8 cellular contexts compared by ENCODE assay signal in the genomic region with DNA sequence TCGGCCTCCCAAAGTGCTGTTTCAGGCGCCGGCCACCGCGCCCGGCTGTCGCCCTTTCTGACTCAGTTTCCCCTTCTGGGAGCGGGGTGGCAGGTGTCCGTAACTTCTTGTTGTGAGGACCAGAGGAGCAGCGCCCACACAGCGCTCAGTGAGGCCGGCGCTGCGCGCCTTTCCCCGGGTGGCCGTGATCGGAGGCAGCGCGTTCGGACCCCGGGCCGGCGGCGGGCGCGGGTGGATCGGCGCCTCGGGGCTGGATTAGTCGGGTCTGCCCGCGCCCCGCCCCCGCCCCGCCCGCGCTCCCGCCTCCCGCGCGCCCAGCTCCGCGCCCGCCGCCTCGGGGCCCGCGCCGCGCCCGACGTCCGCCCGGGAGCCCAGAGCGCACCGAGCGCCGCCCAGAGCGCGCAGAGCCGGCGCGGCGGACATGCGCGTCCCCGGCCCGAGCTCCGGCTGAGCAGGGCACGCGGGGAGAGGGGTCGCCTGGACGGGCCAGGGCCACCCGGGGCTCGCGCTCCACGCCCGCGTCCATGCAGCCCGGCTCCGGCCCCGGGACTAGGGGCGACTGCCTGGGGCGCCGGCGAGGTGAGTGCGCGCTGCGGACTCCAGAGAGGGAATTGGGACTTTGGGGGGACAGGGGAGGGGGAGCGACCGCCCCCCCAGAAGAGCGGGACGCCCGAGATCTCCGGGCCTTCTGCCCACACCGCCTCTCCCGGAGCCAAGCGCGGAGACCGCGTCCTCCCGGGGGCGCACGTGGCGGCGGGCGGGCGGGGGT. TPM values are rescaled to one million over a fixed set of nuclear protein-coding genes. Genes with fewer than 3 reads are reported as not detected.
DNase-seq lines count a peak whose midpoint lies in the region; ATAC-seq and TF ChIP-seq lines count a peak whose summit lies in the region.

No MANE protein-coding gene starts in this region.

- POLR2A ChIA-PET in activated CD4-positive, alpha-beta memory T cell treated with anti-CD3 and anti-CD28 coated beads for 36 hours (lab: Charles Lee) = no interaction called here

- H3K27me3 Mint-ChIP-seq in activated CD4-positive, alpha-beta memory T cell treated with anti-CD3 and anti-CD28 coated beads for 36 hours = peaks cover 4% of the 10 kb centered on the region

- no peak for TF ChIP-seq CTCF in testis (IDR thresholded peaks at IDR 0.05)

- no peak overlapping the region for H3K27ac ChIP-seq in testis

- H3K9me3 ChIP-seq in testis = no peaks in the 10 kb centered on the region

- peaks cover 14% of the 10 kb centered on the region for H3K4me1 ChIP-seq in testis

- ATAC-seq in GM18868 (IDR thresholded peaks at IDR 0.05; ENCODE audit: unreplicated experiment) (peak; percentile 49), esophagus mucosa (peak; percentile 72), GM19455 (IDR thresholded peaks at IDR 0.05; ENCODE audit: unreplicated experiment) (no peak)

- no peaks in the 10 kb centered on the region for H3K27me3 ChIP-seq in testis

- peaks cover 15% of the 10 kb centered on the region for H3K4me1 Mint-ChIP-seq in activated CD4-positive, alpha-beta memory T cell treated with anti-CD3 and anti-CD28 coated beads for 36 hours (ENCODE audit: low read depth)

- CTCF ChIA-PET in activated CD4-positive, alpha-beta memory T cell treated with anti-CD3 and anti-CD28 coated beads for 36 hours (lab: Charles Lee) = interaction anchor here (1.0 kb wide), 1 partner anchor 40 kb away, joined by 3 read pairs; no protein-coding TSS in a partner anchor

- H3K36me3 ChIP-seq in testis (ENCODE audit: low read depth, missing control alignments) = no peaks in the 10 kb centered on the region

- H3K36me3 Mint-ChIP-seq in activated CD4-positive, alpha-beta memory T cell treated with anti-CD3 and anti-CD28 coated beads for 36 hours = peaks cover 2% of the 10 kb centered on the region

- intact Hi-C loops in activated CD4-positive, alpha-beta memory T cell treated with anti-CD3 and anti-CD28 coated beads for 36 hours (cut with micrococcal nuclease) = loop anchor here (2.0 kb wide), 1 partner anchor 69 kb away; a partner anchor contains a TSS
- intact Hi-C loops in testis (cut with DNase I; ENCODE audit: low total_unique reads) = no loop called here

- no peak overlapping the region for H3K27ac Mint-ChIP-seq in activated CD4-positive, alpha-beta memory T cell treated with anti-CD3 and anti-CD28 coated beads for 36 hours

- H3K4me3 Mint-ChIP-seq in activated CD4-positive, alpha-beta memory T cell treated with anti-CD3 and anti-CD28 coated beads for 36 hours = peak overlapping the region; percentile 64

- H3K9me3 Mint-ChIP-seq in activated CD4-positive, alpha-beta memory T cell treated with anti-CD3 and anti-CD28 coated beads for 36 hours = no peaks in the 10 kb centered on the region

- WGBS in testis, 2 donors = 0 to 1% methylated on average over 3 to 78 of the region's 109 CpGs

- DNase-seq in AG20443 (ENCODE audit: low spot score) (peak; percentile 96), NCI-H2196 (lab: John Stamatoyannopoulos, UW; ENCODE audit: unreplicated experiment) (peak; percentile 79), myocyte (ENCODE audit: low read depth) (peak; percentile 41), testis (peak; percentile 48)
- peak; percentile 61 for DNase-seq in activated CD4-positive, alpha-beta memory T cell treated with anti-CD3 and anti-CD28 coated beads for 36 hours

- no peak for TF ChIP-seq POLR2A in testis (IDR thresholded peaks at IDR 0.05)

- H3K4me3 ChIP-seq in testis = peak overlapping the region; percentile 53 to 62

RNA-seq across cellular contexts. Expression of a gene that starts 50.5 kb away (rescaled TPM):
- total RNA-seq in activated CD4-positive, alpha-beta memory T cell treated with anti-CD3 and anti-CD28 coated beads for 36 hours = not detected
- 0.32 TPM for total RNA-seq in esophagus mucosa
- total RNA-seq in myocyte = not detected in 2 replicates
- not detected for polyA plus RNA-seq in myocyte (2012)
- total RNA-seq in testis = under 1 TPM in 1 of 2 donors, not detected in 1; 0.81 TPM
- 1.6 TPM for polyA plus RNA-seq in testis (ENCODE audit: insufficient read depth, low read depth, low replicate concordance)

RNA-seq across cellular contexts. Expression of a gene that starts 58.7 kb away (rescaled TPM):
- not detected for total RNA-seq in activated CD4-positive, alpha-beta memory T cell treated with anti-CD3 and anti-CD28 coated beads for 36 hours
- total RNA-seq in esophagus mucosa (not detected), myocyte (not detected in 2 replicates), testis (1 to 10 TPM; 2.2 to 2.7 TPM)
- not detected for polyA plus RNA-seq in myocyte (2012)
- 3.0 TPM for polyA plus RNA-seq in testis (ENCODE audit: insufficient read depth, low read depth, low replicate concordance)

Comparison
In these comparisons a context has a peak if more than half of its experiments do, and no peak if none do; other contexts are left out.
1. DNase-seq: peak in every context shown above with its lines; median percentile 96 in AG20443; 79 in NCI-H2196; 61 in activated CD4-positive, alpha-beta memory T cell treated with anti-CD3 and anti-CD28 coated beads for 36 hours; 48 in testis; 41 in myocyte.